ENCODE assay signal across 37 cellular contexts in the genomic region with DNA sequence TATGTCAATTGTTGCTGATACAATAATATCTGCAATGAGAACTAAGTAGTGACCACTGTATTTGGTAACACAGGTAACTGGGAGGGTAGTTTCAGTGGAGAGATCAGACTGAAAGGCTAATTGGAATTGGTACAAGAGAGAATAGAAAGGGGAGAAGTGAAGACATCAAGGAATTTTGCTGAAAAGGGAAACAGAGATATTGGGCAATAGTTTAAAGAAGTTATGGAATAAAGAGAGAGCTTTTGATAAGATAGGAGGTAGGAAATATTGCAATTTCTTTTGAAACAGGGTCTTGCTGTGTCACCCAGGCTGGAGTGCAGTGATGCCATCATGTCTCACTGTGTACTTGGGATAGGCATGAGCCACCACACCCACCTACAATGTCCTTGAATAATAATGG. TPM values are rescaled to one million over a fixed set of nuclear protein-coding genes. Genes with fewer than 3 reads are reported as not detected.
"Had no signal": no experiment of that assay in that cellular context is flagged by ENCODE, and none has a peak within 500 bp of the region (broad histone marks: within the 10 kb centered on the region; RNA-seq: fewer than 3 reads in every experiment).

No MANE protein-coding gene starts in this region.

- H3K4me1 ChIP-seq: body of pancreas, breast epithelium had no signal

- H3K9me3 Mint-ChIP-seq: activated CD4-positive, alpha-beta T cell treated with anti-CD3 and anti-CD28 coated beads, Interleukin-2, amount 10 ng/mL, durations not matched to agents 24 days and 14 days; activated naive CD4-positive, alpha-beta T cell treated with anti-CD3 and anti-CD28 coated beads, Interleukin-2, amount 50 U/mL, for 24 hours; activated naive CD8-positive, alpha-beta T cell treated with anti-CD3 and anti-CD28 coated beads, Interleukin-2, amount 10 ng/mL, durations not matched to agents 7 days and 5 days; T-helper 1 cell treated with Interleukin-12 subunit alpha and Interleukin-12 subunit beta and Interleukin-4 antibody, amounts not matched to agents 30 μg/mL and 1 μg/mL, for 36 hours had no signal

- H3K36me3 ChIP-seq: brain microvascular endothelial cell, breast epithelium, cardiac muscle cell had no signal

- ATAC-seq: activated CD8-positive, alpha-beta memory T cell treated with anti-CD3 and anti-CD28 coated beads, Interleukin-2, amount 10 ng/mL, durations not matched to agents 7 days and 5 days; activated CD8-positive, alpha-beta T cell treated with anti-CD3 and anti-CD28 coated beads for 36 hours; activated naive CD8-positive, alpha-beta T cell treated with anti-CD3 and anti-CD28 coated beads, Interleukin-2, amount 50 U/mL, for 24 hours; body of pancreas had no signal

- H3K27ac Mint-ChIP-seq: activated B cell treated with CpG ODN at 0.5 μM for 24 hours; activated CD4-positive, alpha-beta memory T cell treated with anti-CD3 and anti-CD28 coated beads for 36 hours; activated CD4-positive, alpha-beta T cell treated with anti-CD3 and anti-CD28 coated beads, Interleukin-2, amount 10 ng/mL, durations not matched to agents 24 days and 14 days; activated CD8-positive, alpha-beta memory T cell treated with anti-CD3 and anti-CD28 coated beads, Interleukin-2, amount 10 ng/mL, durations not matched to agents 7 days and 5 days; activated CD8-positive, alpha-beta T cell treated with anti-CD3 and anti-CD28 coated beads for 36 hours; activated naive CD4-positive, alpha-beta T cell treated with anti-CD3 and anti-CD28 coated beads, Interleukin-2, amount 10 ng/mL, durations not matched to agents 7 days and 5 days; activated naive CD4-positive, alpha-beta T cell treated with anti-CD3 and anti-CD28 coated beads, Interleukin-2, amount 50 U/mL, for 24 hours; activated naive CD8-positive, alpha-beta T cell; activated naive CD8-positive, alpha-beta T cell treated with anti-CD3 and anti-CD28 coated beads, Interleukin-2, amount 10 ng/mL, durations not matched to agents 7 days and 5 days; activated naive CD8-positive, alpha-beta T cell treated with anti-CD3 and anti-CD28 coated beads, Interleukin-2, amount 50 U/mL, for 24 hours; activated T-cell treated with anti-CD3 and anti-CD28 coated beads, Interleukin-2, amount 50 U/mL, for 24 hours; activated T-helper 2 cell treated with anti-CD3 and anti-CD28 coated beads, Interferon-gamma antibody, Interleukin-2, Interleukin-4, amounts not matched to agents 10 μg/mL and 5 μg/mL and 100 μg/mL, durations not matched to agents 14 hours and 24 hours and 36 hours; T-helper 1 cell treated with Interleukin-12 subunit alpha and Interleukin-12 subunit beta and Interleukin-4 antibody, amounts not matched to agents 30 μg/mL and 1 μg/mL, for 36 hours; T-helper 2 cell treated with Interferon-gamma antibody and Interleukin-4, amounts not matched to agents 5 μg/mL and 100 μg/mL, for 36 hours had no signal

- H3K27me3 ChIP-seq: body of pancreas, brain microvascular endothelial cell, breast epithelium, cardiac muscle cell had no signal

- H3K36me3 Mint-ChIP-seq: activated CD4-positive, alpha-beta memory T cell treated with anti-CD3 and anti-CD28 coated beads for 36 hours; activated CD8-positive, alpha-beta memory T cell treated with anti-CD3 and anti-CD28 coated beads, Interleukin-2, amount 10 ng/mL, durations not matched to agents 7 days and 5 days; activated naive CD4-positive, alpha-beta T cell treated with anti-CD3 and anti-CD28 coated beads, Interleukin-2, amount 10 ng/mL, durations not matched to agents 7 days and 5 days; activated naive CD4-positive, alpha-beta T cell treated with anti-CD3 and anti-CD28 coated beads, Interleukin-2, amount 50 U/mL, for 24 hours; activated naive CD8-positive, alpha-beta T cell; activated naive CD8-positive, alpha-beta T cell treated with anti-CD3 and anti-CD28 coated beads, Interleukin-2, amount 10 ng/mL, durations not matched to agents 7 days and 5 days had no signal

- H3K27me3 Mint-ChIP-seq: activated B cell treated with CpG ODN at 0.5 μM for 24 hours; activated CD4-positive, alpha-beta memory T cell treated with anti-CD3 and anti-CD28 coated beads for 36 hours; activated CD4-positive, alpha-beta T cell treated with anti-CD3 and anti-CD28 coated beads, Interleukin-2, amount 10 ng/mL, durations not matched to agents 24 days and 14 days; activated CD8-positive, alpha-beta memory T cell treated with anti-CD3 and anti-CD28 coated beads, Interleukin-2, amount 10 ng/mL, durations not matched to agents 7 days and 5 days; activated CD8-positive, alpha-beta T cell treated with anti-CD3 and anti-CD28 coated beads for 36 hours; activated naive CD4-positive, alpha-beta T cell treated with anti-CD3 and anti-CD28 coated beads, Interleukin-2, amount 10 ng/mL, durations not matched to agents 7 days and 5 days; activated naive CD4-positive, alpha-beta T cell treated with anti-CD3 and anti-CD28 coated beads, Interleukin-2, amount 50 U/mL, for 24 hours; activated naive CD8-positive, alpha-beta T cell; activated naive CD8-positive, alpha-beta T cell treated with anti-CD3 and anti-CD28 coated beads, Interleukin-2, amount 10 ng/mL, durations not matched to agents 7 days and 5 days; activated naive CD8-positive, alpha-beta T cell treated with anti-CD3 and anti-CD28 coated beads, Interleukin-2, amount 50 U/mL, for 24 hours; activated T-cell treated with anti-CD3 and anti-CD28 coated beads, Interleukin-2, amount 50 U/mL, for 24 hours; central memory CD8-positive, alpha-beta T cell had no signal

- H3K27ac ChIP-seq: body of pancreas, brain microvascular endothelial cell, breast epithelium, cardiac muscle cell, VCaP had no signal

- H3K4me3 ChIP-seq: body of pancreas, breast epithelium, cardiac muscle cell had no signal

- H3K4me3 Mint-ChIP-seq: activated B cell treated with CpG ODN at 0.5 μM for 24 hours; activated CD4-positive, alpha-beta memory T cell treated with anti-CD3 and anti-CD28 coated beads for 36 hours; activated CD4-positive, alpha-beta T cell treated with anti-CD3 and anti-CD28 coated beads, Interleukin-2, amount 10 ng/mL, durations not matched to agents 24 days and 14 days; activated CD8-positive, alpha-beta memory T cell treated with anti-CD3 and anti-CD28 coated beads, Interleukin-2, amount 10 ng/mL, durations not matched to agents 7 days and 5 days; activated CD8-positive, alpha-beta T cell treated with anti-CD3 and anti-CD28 coated beads for 36 hours; activated naive CD4-positive, alpha-beta T cell treated with anti-CD3 and anti-CD28 coated beads, Interleukin-2, amount 10 ng/mL, durations not matched to agents 7 days and 5 days; activated naive CD4-positive, alpha-beta T cell treated with anti-CD3 and anti-CD28 coated beads, Interleukin-2, amount 50 U/mL, for 24 hours; activated naive CD8-positive, alpha-beta T cell; activated naive CD8-positive, alpha-beta T cell treated with anti-CD3 and anti-CD28 coated beads, Interleukin-2, amount 10 ng/mL, durations not matched to agents 7 days and 5 days; activated naive CD8-positive, alpha-beta T cell treated with anti-CD3 and anti-CD28 coated beads, Interleukin-2, amount 50 U/mL, for 24 hours; activated T-cell treated with anti-CD3 and anti-CD28 coated beads, Interleukin-2, amount 50 U/mL, for 24 hours; central memory CD8-positive, alpha-beta T cell; T-helper 1 cell treated with Interleukin-12 subunit alpha and Interleukin-12 subunit beta and Interleukin-4 antibody, amounts not matched to agents 30 μg/mL and 1 μg/mL, for 36 hours; T-helper 2 cell treated with Interferon-gamma antibody and Interleukin-4, amounts not matched to agents 5 μg/mL and 100 μg/mL, for 36 hours had no signal

- H3K4me1 Mint-ChIP-seq: activated B cell treated with CpG ODN at 0.5 μM for 24 hours; activated CD4-positive, alpha-beta T cell treated with anti-CD3 and anti-CD28 coated beads, Interleukin-2, amount 10 ng/mL, durations not matched to agents 24 days and 14 days; activated CD8-positive, alpha-beta memory T cell treated with anti-CD3 and anti-CD28 coated beads, Interleukin-2, amount 10 ng/mL, durations not matched to agents 7 days and 5 days; activated naive CD4-positive, alpha-beta T cell treated with anti-CD3 and anti-CD28 coated beads, Interleukin-2, amount 10 ng/mL, durations not matched to agents 7 days and 5 days; activated naive CD4-positive, alpha-beta T cell treated with anti-CD3 and anti-CD28 coated beads, Interleukin-2, amount 50 U/mL, for 24 hours; activated naive CD8-positive, alpha-beta T cell treated with anti-CD3 and anti-CD28 coated beads, Interleukin-2, amount 10 ng/mL, durations not matched to agents 7 days and 5 days; activated naive CD8-positive, alpha-beta T cell treated with anti-CD3 and anti-CD28 coated beads, Interleukin-2, amount 50 U/mL, for 24 hours; central memory CD8-positive, alpha-beta T cell had no signal

- DNase-seq: activated B cell treated with CpG ODN at 0.5 μM for 24 hours; activated CD4-positive, alpha-beta memory T cell treated with anti-CD3 and anti-CD28 coated beads for 36 hours; activated CD4-positive, alpha-beta T cell treated with anti-CD3 and anti-CD28 coated beads for 4 hours; activated CD4-positive, alpha-beta T cell treated with anti-CD3 and anti-CD28 coated beads, Interleukin-2, amount 10 ng/mL, durations not matched to agents 24 days and 14 days; activated CD4-positive, alpha-beta T cell treated with anti-CD3 and anti-CD28 coated beads, Interleukin-2, amount 50 U/mL, for 1 hour; activated CD4-positive, alpha-beta T cell treated with anti-CD3 and anti-CD28 coated beads, Interleukin-2, amount 50 U/mL, for 4 hours; activated CD4-positive, CD25-positive, alpha-beta regulatory T cell treated with anti-CD3 and anti-CD28 coated beads, Interleukin-2, amount 50 U/mL, for 72 hours; activated CD8-positive, alpha-beta memory T cell treated with anti-CD3 and anti-CD28 coated beads for 24 hours; activated CD8-positive, alpha-beta memory T cell treated with anti-CD3 and anti-CD28 coated beads, Interleukin-2, amount 10 ng/mL, durations not matched to agents 7 days and 5 days; activated CD8-positive, alpha-beta memory T cell treated with anti-CD3 and anti-CD28 coated beads, Interleukin-2, amount 50 U/mL, for 48 hours; activated CD8-positive, alpha-beta T cell treated with anti-CD3 and anti-CD28 coated beads for 36 hours; activated effector memory CD4-positive, alpha-beta T cell treated with Interleukin-2 at 50 U/mL for 16 hours; activated gamma-delta T cell; activated naive CD4-positive, alpha-beta T cell treated with anti-CD3 and anti-CD28 coated beads, Interleukin-2, amount 10 ng/mL, durations not matched to agents 7 days and 5 days; activated naive CD4-positive, alpha-beta T cell treated with Interleukin-2 at 50 U/mL for 16 hours; activated naive CD8-positive, alpha-beta T cell treated with anti-CD3 and anti-CD28 coated beads, Interleukin-2, amount 10 ng/mL, durations not matched to agents 7 days and 5 days; activated naive CD8-positive, alpha-beta T cell treated with anti-CD3 and anti-CD28 coated beads, Interleukin-2, amount 50 U/mL, for 24 hours; activated T-cell treated with anti-CD3 and anti-CD28 coated beads, Interleukin-2, amount 50 U/mL, for 24 hours; activated T-cell treated with anti-CD3 and anti-CD28 coated beads, Interleukin-2, amount 50 U/mL, for 48 hours; amniotic stem cell; aorta; body of pancreas; brain microvascular endothelial cell; caudate nucleus; cerebellar nuclear complex; T-helper 1 cell; T-helper 2 cell; T-helper 9 cell had no signal

- H3K9me3 ChIP-seq: body of pancreas, breast epithelium had no signal

RNA-seq across cellular contexts. Expression of gene CDH11, which starts 26.9 kb away (rescaled TPM):
- total RNA-seq: activated B cell treated with CpG ODN at 0.5 μM for 24 hours; activated CD4-positive, alpha-beta memory T cell treated with anti-CD3 and anti-CD28 coated beads for 36 hours; activated CD4-positive, alpha-beta T cell treated with anti-CD3 and anti-CD28 coated beads, Interleukin-2, amount 10 ng/mL, durations not matched to agents 24 days and 14 days; activated CD8-positive, alpha-beta memory T cell treated with anti-CD3 and anti-CD28 coated beads, Interleukin-2, amount 10 ng/mL, durations not matched to agents 7 days and 5 days; activated CD8-positive, alpha-beta T cell treated with anti-CD3 and anti-CD28 coated beads for 36 hours; activated naive CD8-positive, alpha-beta T cell treated with anti-CD3 and anti-CD28 coated beads, Interleukin-2, amount 10 ng/mL, durations not matched to agents 7 days and 5 days; activated T-helper 2 cell treated with anti-CD3 and anti-CD28 coated beads, Interferon-gamma antibody, Interleukin-2, Interleukin-4, amounts not matched to agents 10 μg/mL and 5 μg/mL and 100 μg/mL, durations not matched to agents 14 hours and 24 hours and 36 hours had no signal
